ENCODE assay signal across 9 cellular contexts in genomic region chr5:9066349-9066748, GRCh38.
"Had no signal": no experiment of that assay in that cellular context is flagged by ENCODE, and none has a peak within 500 bp of the region (broad histone marks: within the 10 kb centered on the region; RNA-seq: fewer than 3 reads in every experiment).

No MANE protein-coding gene starts in this region.

- H2AFZ ChIP-seq: GM23248 had no signal

- H3K4me3 ChIP-seq: GM23248, HAP-1, K562 had no signal

- H3K4me1 ChIP-seq: HAP-1 had no signal

- H3K36me3 ChIP-seq: HAP-1 had no signal

- ATAC-seq: HCT116, K562 had no signal

- FAIRE-seq: K562 had no signal

- H3K27ac ChIP-seq: GM23248, HL-60 had no signal

- DNase-seq: GM23248, GOT3, H7, HFFc6, KG1 had no signal

- H3K9me3 ChIP-seq: HAP-1 had no signal

- H3K9ac ChIP-seq: GM23248 had no signal
